Comparison of ENCODE assay signal across 10 cellular contexts in the genomic region with DNA sequence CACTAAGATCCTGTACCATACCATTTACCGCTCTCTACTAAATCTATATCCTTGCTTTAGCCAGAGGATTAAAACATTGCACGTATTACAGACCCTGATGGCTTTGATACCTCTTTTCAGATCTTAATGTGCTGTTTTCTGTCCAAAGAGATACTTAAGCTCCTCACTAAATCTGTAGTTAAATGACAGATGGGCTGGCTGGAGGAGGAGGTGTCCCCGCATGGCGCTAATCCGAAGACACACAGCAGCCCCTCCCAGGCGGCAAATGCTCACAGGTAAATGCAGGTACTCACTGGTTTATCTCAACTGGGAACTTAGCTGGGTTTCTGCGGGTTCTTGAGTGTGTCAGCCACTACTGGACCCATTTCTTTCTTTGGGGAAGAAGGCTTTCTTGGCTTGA. TPM values are rescaled to one million over a fixed set of nuclear protein-coding genes. Genes with fewer than 3 reads are reported as not detected.
DNase-seq lines count a peak whose midpoint lies in the region; ATAC-seq and TF ChIP-seq lines count a peak whose summit lies in the region.
"Had no signal": no experiment of that assay in that cellular context is flagged by ENCODE, and none has a peak within 500 bp of the region (broad histone marks: within the 10 kb centered on the region; RNA-seq: fewer than 3 reads in every experiment).

No MANE protein-coding gene starts in this region.

- peak overlapping the region; percentile 22 for H3K27ac Mint-ChIP-seq in MCF 10A (ENCODE audit: low read depth, unreplicated experiment)
- no peak overlapping the region for H3K27ac Mint-ChIP-seq in Calu3 (ENCODE audit: unreplicated experiment)
- H3K27ac Mint-ChIP-seq: progenitor cell of endocrine pancreas had no signal

- peaks cover 25% of the 10 kb centered on the region for H3K36me3 Mint-ChIP-seq in MCF 10A (ENCODE audit: insufficient read depth, unreplicated experiment)
- peaks cover 47% of the 10 kb centered on the region for H3K36me3 Mint-ChIP-seq in Calu3 (ENCODE audit: insufficient read depth, unreplicated experiment)

- H3K4me1 ChIP-seq in breast epithelium = no peaks in the 10 kb centered on the region
- H3K4me1 ChIP-seq in Peyer's patch = peaks cover 0 to 28% (median 18%) of the 10 kb centered on the region in 4 donors
- H3K4me1 ChIP-seq in right lobe of liver = peaks cover 0 to 4% (median 0%) of the 10 kb centered on the region in 4 donors
- peaks cover 41% of the 10 kb centered on the region for H3K4me1 ChIP-seq in upper lobe of right lung

- H3K9me3 ChIP-seq in breast epithelium (no peaks in the 10 kb centered on the region), Peyer's patch (no peaks in the 10 kb centered on the region), right lobe of liver (no peaks in the 10 kb centered on the region), upper lobe of right lung (no peaks in the 10 kb centered on the region)

- H3K27ac ChIP-seq in breast epithelium (no peak overlapping the region), Peyer's patch (no peak overlapping the region), right lobe of liver (no peak overlapping the region), upper lobe of right lung (peak overlapping the region; percentile 81)

- DNase-seq in MCF 10A (ENCODE audit: unreplicated experiment) = no peak
- DNase-seq in breast epithelium (ENCODE audit: low spot score in 2 of 2) = no peak
- peak in 2 of 3 donors; percentile 22 to 26 for DNase-seq in Peyer's patch
- peak in 2 of 3 donors; percentile 10 to 17 for DNase-seq in right lobe of liver
- DNase-seq in upper lobe of right lung = peak; percentile 55
- DNase-seq in Calu3 = no peak
- DNase-seq in NCI-H446 (lab: John Stamatoyannopoulos, UW) = no peak

- ATAC-seq in right lobe of liver (no peak), upper lobe of right lung (no peak), HG02759 (IDR thresholded peaks at IDR 0.05; ENCODE audit: unreplicated experiment) (no peak)

- no peaks in the 10 kb centered on the region for H3K36me3 ChIP-seq in breast epithelium
- peaks cover 0 to 18% (median 0%) of the 10 kb centered on the region in 3 donors for H3K36me3 ChIP-seq in Peyer's patch
- H3K36me3 ChIP-seq in right lobe of liver = peaks cover 0 to 1% (median 0%) of the 10 kb centered on the region in 4 donors
- H3K36me3 ChIP-seq in upper lobe of right lung = peaks cover 25% of the 10 kb centered on the region

- H3K9me3 Mint-ChIP-seq in MCF 10A (ENCODE audit: unreplicated experiment) (no peaks in the 10 kb centered on the region), Calu3 (ENCODE audit: low read depth, unreplicated experiment) (no peaks in the 10 kb centered on the region)
- H3K9me3 Mint-ChIP-seq: CD14-positive monocyte had no signal

- no peak overlapping the region for H3K4me3 Mint-ChIP-seq in MCF 10A (ENCODE audit: unreplicated experiment)
- H3K4me3 Mint-ChIP-seq in Calu3 (ENCODE audit: low read depth, unreplicated experiment) = no peak overlapping the region

- H3K27me3 ChIP-seq in breast epithelium (no peaks in the 10 kb centered on the region), Peyer's patch (no peaks in the 10 kb centered on the region), right lobe of liver (no peaks in the 10 kb centered on the region), upper lobe of right lung (no peaks in the 10 kb centered on the region)

- POLR2A ChIA-PET in MCF 10A (lab: Yijun Ruan, JAX) = interaction anchor here (1.2 kb wide), 2 partner anchors 9 to 203 kb away, joined by 3 read pairs; no protein-coding TSS in a partner anchor

- H3K27me3 Mint-ChIP-seq in MCF 10A (ENCODE audit: insufficient read depth, unreplicated experiment) (no peaks in the 10 kb centered on the region), Calu3 (ENCODE audit: unreplicated experiment) (peaks cover 4% of the 10 kb centered on the region)

- H3K4me3 ChIP-seq in breast epithelium (no peak overlapping the region), Peyer's patch (no peak overlapping the region), right lobe of liver (no peak overlapping the region), upper lobe of right lung (peak overlapping the region; percentile 73)

- TF ChIP-seq POLR2A in breast epithelium (IDR thresholded peaks at IDR 0.05) (no peak), Peyer's patch (IDR thresholded peaks at IDR 0.05) (no peak), right lobe of liver (IDR thresholded peaks at IDR 0.05) (no peak)

- TF ChIP-seq CTCF in MCF 10A (IDR thresholded peaks at IDR 0.05; ENCODE audit: unreplicated experiment) (no peak), breast epithelium (IDR thresholded peaks at IDR 0.05) (no peak), Peyer's patch (IDR thresholded peaks at IDR 0.05) (no peak), right lobe of liver (IDR thresholded peaks at IDR 0.05) (no peak), upper lobe of right lung (IDR thresholded peaks at IDR 0.05) (no peak), Calu3 (IDR thresholded peaks at IDR 0.05; ENCODE audit: unreplicated experiment) (no peak)

- CTCF ChIA-PET in MCF 10A (lab: Yijun Ruan, JAX) = interaction anchor here (1.0 kb wide), 1 partner anchor 10 kb away, joined by 3 read pairs; no protein-coding TSS in a partner anchor
- CTCF ChIA-PET in Calu3 (lab: Charles Lee) = no interaction called here

- intact Hi-C loops in MCF 10A (cut with micrococcal nuclease) (loop anchor here (5.0 kb wide), 1 partner anchor 81 kb away; no protein-coding TSS in a partner anchor), breast epithelium (cut with DNase I; ENCODE audit: low total_unique reads) (no loop called here), right lobe of liver (cut with DNase I) (no loop called here), upper lobe of right lung (cut with DNase I) (no loop called here), Calu3 (cut with micrococcal nuclease; ENCODE audit: unreplicated experiment) (no loop called here)

- H3K4me1 Mint-ChIP-seq in MCF 10A (ENCODE audit: insufficient read depth, unreplicated experiment) = peaks cover 15% of the 10 kb centered on the region
- H3K4me1 Mint-ChIP-seq in Calu3 (ENCODE audit: low read depth, unreplicated experiment) = peaks cover 24% of the 10 kb centered on the region

- WGBS in right lobe of liver (ENCODE audit: insufficient coverage, low coverage, low lambda C conversion rate, missing lambda C conversion rate) = 79% methylated on average over 6 of the region's 7 CpGs

- BruUV-seq in MCF 10A (replicated peaks; lab: Mats Ljungman, UMichigan) = no TSS peak
- no TSS peak for BruUV-seq in Calu3 (replicated peaks; lab: Mats Ljungman, UMichigan)

RNA-seq across cellular contexts. Expression of a gene that starts 2.7 kb away (rescaled TPM):
- total RNA-seq in MCF 10A (2022) (17.1 and 22.6 TPM in 2 replicates), breast epithelium (10 to 100 TPM; 19.4 to 39.3 (median 21.4) TPM), Peyer's patch (10 to 100 TPM in 3 of 4 donors, 1 to 10 TPM in 1; 8.8 to 59.4 (median 28.5) TPM), right lobe of liver (10 to 100 TPM in 3 of 6 experiments, 1 to 10 TPM in 3; 6.9 to 38.6 (median 13.1) TPM), upper lobe of right lung (690 TPM), Calu3 (2022) (42.3 and 43.8 TPM in 2 replicates)

Comparison
In these comparisons a context has a peak if more than half of its experiments do, and no peak if none do; other contexts are left out.
1. DNase-seq: peak in Peyer's patch (2 of 3), right lobe of liver (2 of 3) and upper lobe of right lung (single experiment); none in MCF 10A (single experiment), breast epithelium (0 of 2), Calu3 (single experiment) and NCI-H446 (0 of 2).
2. RNA of a gene that starts 2.7 kb away (total RNA-seq): 690 TPM in upper lobe of right lung (single experiment); 42.3 to 43.8 TPM in Calu3, 8.8 to 59.4 TPM in Peyer's patch, 19.4 to 39.3 TPM in breast epithelium, 6.9 to 38.6 TPM in right lobe of liver and 17.1 to 22.6 TPM in MCF 10A; every median in the first group is over 10 times any median in the second.